Comparison of ENCODE assay signal across 7 cellular contexts in genomic region chr11:20006618-20007017, GRCh38.
DNase-seq lines count a peak whose midpoint lies in the region; ATAC-seq, FAIRE-seq and TF ChIP-seq lines count a peak whose summit lies in the region.
"Not testable (repeated sequence)": the region's sequence is repeated elsewhere in the genome, so short reads cannot be mapped to it uniquely, and the experiment has no call there.

No MANE protein-coding gene starts in this region.

- TF ChIP-seq POLR2A in body of pancreas (IDR thresholded peaks at IDR 0.05); HepG2 (IDR thresholded peaks at IDR 0.05; ENCODE audit: insufficient read depth in 1 of 2, low read depth in 2 of 2, low read length in 2 of 2): not testable (repeated sequence)

- not testable (repeated sequence) for ATAC-seq in WTC11, body of pancreas, heart right ventricle, HepG2

- not testable (repeated sequence) for DNase-seq in WTC11 (ENCODE audit: low spot score); body of pancreas; heart right ventricle; HepG2 (ENCODE audit: low spot score); progenitor cell of endocrine pancreas (ENCODE audit: low spot score, unreplicated experiment)
- peak; percentile 5 for DNase-seq in cardiac septum (ENCODE audit: low spot score)

- WGBS in body of pancreas, 2 donors, result 97 to 100% methylated on average over 2 of the region's 2 CpGs
- WGBS in heart right ventricle, 2 donors, result 97 to 100% methylated on average over 2 of the region's 2 CpGs
- WGBS in HepG2 (ENCODE audit: low lambda C conversion rate), result 100% methylated on average over 2 of the region's 2 CpGs

- not testable (repeated sequence) for H3K27me3 ChIP-seq in body of pancreas; heart right ventricle; HepG2 (ENCODE audit: control insufficient read depth in 1 of 2, insufficient read depth in 2 of 2, low read length in 2 of 2)

- H4K20me1 ChIP-seq in HepG2 (ENCODE audit: insufficient read depth, low read length), result not testable (repeated sequence)

- H3K4me1 Mint-ChIP-seq in WTC11, result peaks cover 26% of the 10 kb centered on the region
- peaks cover 40% of the 10 kb centered on the region for H3K4me1 Mint-ChIP-seq in progenitor cell of endocrine pancreas (ENCODE audit: low read depth)

- not testable (repeated sequence) for H3K4me3 Mint-ChIP-seq in WTC11; progenitor cell of endocrine pancreas (ENCODE audit: low read depth)

- not testable (repeated sequence) for H3K9me3 ChIP-seq in HEK293 (ENCODE audit: control insufficient read depth, insufficient read depth, low read depth, low read length); body of pancreas; heart right ventricle; HepG2 (ENCODE audit: low read length)

- not testable (repeated sequence) for H3K9me3 Mint-ChIP-seq in WTC11; progenitor cell of endocrine pancreas (ENCODE audit: low read depth)

- not testable (repeated sequence) for H3K36me3 Mint-ChIP-seq in WTC11; progenitor cell of endocrine pancreas (ENCODE audit: insufficient read depth)

- FAIRE-seq in HepG2 (lab: Jason Lieb, UNC), result not testable (repeated sequence)

- H3K36me3 ChIP-seq in HEK293 (ENCODE audit: control insufficient read depth in 2 of 2, insufficient read depth in 1 of 2, low read length in 2 of 2); body of pancreas (replicated peaks in 1 of 2; ENCODE audit: insufficient read depth in 1 of 2, low read depth in 2 of 2); heart right ventricle; HepG2 (replicated peaks in 1 of 2; ENCODE audit: control insufficient read depth in 1 of 2, insufficient read depth in 2 of 2, low read length in 2 of 2): not testable (repeated sequence)

- H3K27ac Mint-ChIP-seq in WTC11, result not testable (repeated sequence)
- H3K27ac Mint-ChIP-seq in progenitor cell of endocrine pancreas, result peak overlapping the region; percentile 95

- TF ChIP-seq CTCF in HEK293 (tag by site-specific recombination; IDR thresholded peaks at IDR 0.05); WTC11 (IDR thresholded peaks at IDR 0.05); body of pancreas (IDR thresholded peaks at IDR 0.05); heart right ventricle (IDR thresholded peaks at IDR 0.05); HepG2 (CRISPR knock-in tag; IDR thresholded peaks at IDR 0.05); progenitor cell of endocrine pancreas (IDR thresholded peaks at IDR 0.05; ENCODE audit: unreplicated experiment): not testable (repeated sequence)

- not testable (repeated sequence) for TF ChIP-seq EP300 in HepG2 (IDR thresholded peaks at IDR 0.05; ENCODE audit: low read depth in 2 of 2, low read length in 2 of 2); HepG2 (CRISPR knock-in tag; IDR thresholded peaks at IDR 0.05; ENCODE audit: borderline replicate concordance)

- POLR2A ChIA-PET in HEK293 (lab: Yijun Ruan, JAX); WTC11 (lab: Charles Lee); HepG2 (lab: Yijun Ruan, JAX): not testable (repeated sequence)

- H3K27ac ChIP-seq in HEK293 (ENCODE audit: extremely low read depth, low read depth, low read length); HepG2 (ENCODE audit: extremely low read length, insufficient read depth, low read length): not testable (repeated sequence)
- H3K27ac ChIP-seq in body of pancreas, result peak overlapping the region in 3 of 4 donors; percentile 63 to 82 (median 77)
- peak overlapping the region in 7 of 10 donors; percentile 58 to 75 (median 66) for H3K27ac ChIP-seq in heart right ventricle

- H3K79me2 ChIP-seq in HepG2 (ENCODE audit: insufficient read depth, low read length), result peaks cover 26% of the 10 kb centered on the region

- not testable (repeated sequence) for H3K4me3 ChIP-seq in HEK293 (ENCODE audit: low read depth, low read length); body of pancreas; heart right ventricle; HepG2 (replicated peaks in 1 of 3; ENCODE audit: insufficient read depth in 1 of 3, low read depth in 2 of 3, low read length in 3 of 3)

- CTCF ChIA-PET in HEK293 (lab: Yijun Ruan, JAX); WTC11 (lab: Charles Lee); HepG2 (lab: Yijun Ruan, JAX; ENCODE audit: low intra/inter-chr PET ratio, low total read pairs): not testable (repeated sequence)

- not testable (repeated sequence) for H2AFZ ChIP-seq in HepG2 (ENCODE audit: low read length)

- BruUV-seq in HepG2 (replicated peaks; lab: Mats Ljungman, UMichigan), result not testable (repeated sequence)

- TF ChIP-seq RAD21 in HepG2 (CRISPR knock-in tag; IDR thresholded peaks at IDR 0.05), result not testable (repeated sequence)

- H3K4me2 ChIP-seq in HepG2 (ENCODE audit: low read depth, low read length), result not testable (repeated sequence)

- not testable (repeated sequence) for H3K4me1 ChIP-seq in HEK293 (ENCODE audit: control insufficient read depth, insufficient read depth, low read length)
- H3K4me1 ChIP-seq in body of pancreas (peaks cover 82% of the 10 kb centered on the region), heart right ventricle (peaks cover 0 to 66% (median 26%) of the 10 kb centered on the region in 9 donors), HepG2 (ENCODE audit: insufficient read depth, low read length) (peaks cover 88% of the 10 kb centered on the region)

- in situ Hi-C loops in HepG2 (cut with HindIII; ENCODE audit: extremely low pct_ligation_motif_present, low pct_unique_long_range_greater_than_20kb), result not testable (repeated sequence)

- H3K27me3 Mint-ChIP-seq in WTC11 (ENCODE audit: low read depth), result peaks cover 22% of the 10 kb centered on the region
- not testable (repeated sequence) for H3K27me3 Mint-ChIP-seq in progenitor cell of endocrine pancreas

- intact Hi-C loops in body of pancreas (cut with DNase I); cardiac septum (cut with DNase I); HepG2 (cut with micrococcal nuclease; ENCODE audit: unreplicated experiment): not testable (repeated sequence)
- intact Hi-C loops in heart right ventricle (cut with DNase I), result loop anchor here in 2 of 10 donors (5.0 kb wide), 1 partner anchor 41 kb away; no protein-coding TSS in a partner anchor

- H3K9ac ChIP-seq in HepG2 (ENCODE audit: insufficient read depth, low read depth, low read length), result not testable (repeated sequence)

TF ChIP-seq in HEK293, 187 proteins besides CTCF, POLR2A, EP300 and RAD21:
- peak; percentile 54; the same call in 1 of the 2 replicates for TF ChIP-seq ZNF121 (tag by site-specific recombination; IDR thresholded peaks at IDR 0.05)

TF ChIP-seq in WTC11, 78 proteins besides CTCF, POLR2A, EP300 and RAD21:
- TF ChIP-seq ZNF121 (CRISPR knock-in tag; IDR thresholded peaks at IDR 0.05), result peak; percentile 65; the same call in 1 of the 2 replicates

TF ChIP-seq in HepG2, 621 proteins besides CTCF, POLR2A, EP300 and RAD21:
- peak; percentile 48; the same call in 1 of the 2 replicates for TF ChIP-seq ZNF121 (CRISPR knock-in tag; IDR thresholded peaks at IDR 0.05)
